In genomic region chr3:89144080-89144479, GRCh38 we compare ENCODE assay signal across 1 cellular context.
TF ChIP-seq lines count a peak whose summit lies in the region.

No MANE protein-coding gene starts in this region.

TF ChIP-seq in neural cell, 6 proteins besides CTCF, POLR2A, EP300 and RAD21 (continued from another document):
- TF ChIP-seq REST (IDR thresholded peaks at IDR 0.05; ENCODE audit: borderline replicate concordance) (no peak), SMC3 (conservative IDR thresholded peaks at IDR 0.05; ENCODE audit: poor library complexity) (no peak)
